Comparison of ENCODE assay signal across 31 cellular contexts in the genomic region with DNA sequence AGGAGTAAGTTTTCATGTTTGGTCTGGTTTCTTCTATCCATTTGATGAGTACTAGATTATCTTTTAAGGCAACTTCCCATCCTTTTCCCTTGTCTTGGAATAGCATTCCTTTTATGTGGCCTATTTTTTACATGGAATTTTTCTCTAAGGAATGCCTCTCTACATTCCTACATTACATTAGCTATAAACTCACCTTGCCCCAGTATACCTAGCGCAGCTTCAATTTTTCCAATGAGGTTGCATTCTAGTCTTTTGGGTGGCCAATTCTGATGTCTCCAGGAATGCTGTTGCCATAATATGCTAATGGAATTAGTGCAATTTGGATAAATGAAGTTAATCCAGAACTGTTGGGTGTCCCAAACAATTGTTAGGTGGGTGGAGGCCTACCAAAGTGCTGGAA.
"Had no signal": no experiment of that assay in that cellular context is flagged by ENCODE, and none has a peak within 500 bp of the region (broad histone marks: within the 10 kb centered on the region; RNA-seq: fewer than 3 reads in every experiment).

No MANE protein-coding gene starts in this region.

- H3K27me3 ChIP-seq: heart right ventricle, hepatocyte, left lung, neutrophil, pancreas, suprapubic skin, tibial artery, upper lobe of right lung had no signal

- H3K4me1 ChIP-seq: heart right ventricle, left lung, lower lobe of right lung, pancreas, prostate gland, suprapubic skin, tibial artery, upper lobe of right lung had no signal

- H3K79me2 ChIP-seq: hepatocyte had no signal

- ATAC-seq: heart right ventricle, left colon, left lung, lower lobe of right lung, natural killer cell, pancreas, right cardiac atrium, sciatic nerve, upper lobe of right lung had no signal

- FAIRE-seq: islet of Langerhans, kidney, pancreas, urothelium cell line had no signal

- H3K4me2 ChIP-seq: hepatocyte had no signal

- H3K9me3 ChIP-seq: heart right ventricle, left lung, lower lobe of right lung, neutrophil, pancreas, prostate gland, suprapubic skin, thoracic aorta, tibial artery, upper lobe of right lung had no signal

- H3K4me3 ChIP-seq: heart right ventricle, hepatocyte, left lung, lower lobe of right lung, pancreas, prostate gland, skin epidermis, suprapubic skin, thoracic aorta, tibial artery, upper lobe of right lung had no signal

- H3K27ac ChIP-seq: heart right ventricle, hepatocyte, left lung, lower lobe of right lung, neutrophil, pancreas, prostate gland, skin epidermis, suprapubic skin, thoracic aorta, tibial artery, upper lobe of right lung had no signal

- DNase-seq: heart right ventricle; immature natural killer cell; kidney; left colon; left lung; lower lobe of right lung; mammary epithelial cell; mesenchymal stem cell; naive B cell; natural killer cell; occipital lobe; pancreas; posterior cingulate gyrus; retina; right cardiac atrium; stimulated activated CD4-positive, alpha-beta T cell treated with anti-CD3 and anti-CD28 coated beads, Interleukin-12 subunit alpha, Interleukin-12 subunit beta, amount 100 ng/mL, for 4 hours; stimulated activated CD4-positive, alpha-beta T cell treated with anti-CD3 and anti-CD28 coated beads, Interleukin-15, amount 100 ng/mL, for 24 hours; stimulated activated CD4-positive, alpha-beta T cell treated with anti-CD3 and anti-CD28 coated beads, Interleukin-2, amount 100 ng/mL, for 24 hours; stimulated activated CD4-positive, alpha-beta T cell treated with anti-CD3 and anti-CD28 coated beads, Interleukin-4, amount 100 ng/mL, for 1 hour; stimulated activated naive CD4-positive, alpha-beta T cell; tibial artery; upper lobe of right lung had no signal

- H3K36me3 ChIP-seq: heart right ventricle, left lung, lower lobe of right lung, neutrophil, pancreas, prostate gland, suprapubic skin, thoracic aorta, tibial artery, upper lobe of right lung had no signal

- H2AFZ ChIP-seq: hepatocyte had no signal
